11 cellular contexts compared by ENCODE assay signal in genomic region chr3:14532691-14533456, GRCh38. TPM values are rescaled to one million over a fixed set of nuclear protein-coding genes. Genes with fewer than 3 reads are reported as not detected.
DNase-seq lines count a peak whose midpoint lies in the region; FAIRE-seq and TF ChIP-seq lines count a peak whose summit lies in the region.
"Had no signal": no experiment of that assay in that cellular context is flagged by ENCODE, and none has a peak within 500 bp of the region (broad histone marks: within the 10 kb centered on the region; RNA-seq: fewer than 3 reads in every experiment).

No MANE protein-coding gene starts in this region.

- CTCF ChIA-PET in GM10248 (lab: Yijun Ruan, JAX), result interaction anchor here (0.9 kb wide), 1 partner anchor 24 kb away, joined by 3 read pairs; no protein-coding TSS in a partner anchor

- H3K79me2 ChIP-seq in neural progenitor cell (ENCODE audit: low read depth), result no peaks in the 10 kb centered on the region

- H3K4me1 ChIP-seq in esophagus squamous epithelium (peaks cover 5 to 41% (median 11%) of the 10 kb centered on the region in 3 donors), neural progenitor cell (peaks cover 16% of the 10 kb centered on the region), ascending aorta (no peaks in the 10 kb centered on the region)

- 44 to 51% methylated on average over 13 to 20 of the region's 20 CpGs for WGBS in esophagus squamous epithelium, 2 donors

- no peak overlapping the region for H3K27ac Mint-ChIP-seq in neural progenitor cell
- H3K27ac Mint-ChIP-seq: memory B cell had no signal

- FAIRE-seq in H54 (lab: Jason Lieb, UNC), result peak; percentile 90

- H3K27me3 ChIP-seq in esophagus squamous epithelium (no peaks in the 10 kb centered on the region), neural progenitor cell (peaks cover 18% of the 10 kb centered on the region), ascending aorta (no peaks in the 10 kb centered on the region)

- H3K9me3 ChIP-seq in esophagus squamous epithelium, result no peaks in the 10 kb centered on the region
- H3K9me3 ChIP-seq in neural progenitor cell (ENCODE audit: low read depth), result no peaks in the 10 kb centered on the region
- no peaks in the 10 kb centered on the region for H3K9me3 ChIP-seq in ascending aorta

- H3K27ac ChIP-seq in esophagus squamous epithelium (peak overlapping the region; percentile 21 to 56 (median 32)), neural progenitor cell (no peak overlapping the region), ascending aorta (no peak overlapping the region)

- H3K4me1 Mint-ChIP-seq in neural progenitor cell, result peaks cover 32% of the 10 kb centered on the region
- H3K4me1 Mint-ChIP-seq: memory B cell had no signal

- H3K4me3 Mint-ChIP-seq in neural progenitor cell, result no peak overlapping the region
- H3K4me3 Mint-ChIP-seq: memory B cell had no signal

- H3K36me3 Mint-ChIP-seq in neural progenitor cell, result no peaks in the 10 kb centered on the region
- H3K36me3 Mint-ChIP-seq: memory B cell had no signal

- no peak overlapping the region for H2AFZ ChIP-seq in neural progenitor cell (replicated peaks)

- no peak for TF ChIP-seq CTCF in esophagus squamous epithelium (IDR thresholded peaks at IDR 0.05)
- no peak for TF ChIP-seq CTCF in neural progenitor cell (IDR thresholded peaks at IDR 0.05)
- no peak for TF ChIP-seq CTCF in ascending aorta (IDR thresholded peaks at IDR 0.05)
- no peak for TF ChIP-seq CTCF in GM10248 (IDR thresholded peaks at IDR 0.05; ENCODE audit: control extremely low read depth, extremely low read depth, low read depth, missing control alignments)

- DNase-seq in H54 (ENCODE audit: insufficient read length, low spot score) (peak; percentile 82), NCI-H82 (lab: John Stamatoyannopoulos, UW) (peak; percentile 97), esophagus squamous epithelium (lab: John Stamatoyannopoulos, UW) (no peak), neural progenitor cell (ENCODE audit: low spot score) (peak; percentile 52), GM19240 (ENCODE audit: insufficient read length, low spot score) (no peak), ascending aorta (ENCODE audit: low spot score in 2 of 2) (no peak), GM10248 (ENCODE audit: extremely low spot score) (no peak), anterior cingulate cortex (lab: John Stamatoyannopoulos, UW) (no peak)
- DNase-seq: activated CD4-positive, alpha-beta T cell treated with anti-CD3 and anti-CD28 coated beads, Interleukin-2, amount 50 U/mL, for 48 hours; cortex of kidney had no signal

- peaks cover 21% of the 10 kb centered on the region for H3F3A ChIP-seq in neural progenitor cell (ENCODE audit: low read depth)

- POLR2A ChIA-PET in GM10248 (lab: Yijun Ruan, JAX), result no interaction called here

- peaks cover 4% of the 10 kb centered on the region for H3K9me3 Mint-ChIP-seq in neural progenitor cell

- peaks cover 3% of the 10 kb centered on the region for H3K27me3 Mint-ChIP-seq in neural progenitor cell (ENCODE audit: insufficient read depth, low read depth)

- intact Hi-C loops in esophagus squamous epithelium (cut with DNase I), result no loop called here
- intact Hi-C loops in ascending aorta (cut with DNase I), result no loop called here

- H4K20me1 ChIP-seq in neural progenitor cell (ENCODE audit: low read depth), result no peaks in the 10 kb centered on the region

- no peaks in the 10 kb centered on the region for H3K36me3 ChIP-seq in esophagus squamous epithelium
- H3K36me3 ChIP-seq in neural progenitor cell, result peaks cover 2% of the 10 kb centered on the region
- H3K36me3 ChIP-seq in ascending aorta, result no peaks in the 10 kb centered on the region

- H3K9ac ChIP-seq in neural progenitor cell, result no peak overlapping the region

- TF ChIP-seq POLR2A in H54 (IDR thresholded peaks at IDR 0.05; ENCODE audit: low read depth, low read length) (no peak), esophagus squamous epithelium (IDR thresholded peaks at IDR 0.05) (no peak)

- H3K4me2 ChIP-seq in neural progenitor cell, result no peak overlapping the region

- H3K4me3 ChIP-seq in esophagus squamous epithelium, result no peak overlapping the region
- H3K4me3 ChIP-seq in neural progenitor cell, result no peak overlapping the region
- no peak overlapping the region for H3K4me3 ChIP-seq in ascending aorta

RNA-seq across cellular contexts. Expression of gene GRIP2, which starts 7.3 kb away (rescaled TPM):
- total RNA-seq in esophagus squamous epithelium (1 to 10 TPM in 1 of 4 donors, under 1 TPM in 3; 0.23 to 2.9 (median 0.53) TPM), neural progenitor cell (ENCODE audit: low replicate concordance) (0.25 TPM in 1 of 2 replicates, not detected in the other), ascending aorta (0.21 TPM)

Comparison
In these comparisons a context has a peak if more than half of its experiments do, and no peak if none do; other contexts are left out.
1. DNase-seq: peak in H54 (single experiment), NCI-H82 (single experiment) and neural progenitor cell (single experiment); none in esophagus squamous epithelium (single experiment), GM19240 (single experiment), ascending aorta (0 of 2), GM10248 (single experiment) and anterior cingulate cortex (0 of 58).
2. H3K27ac ChIP-seq: peak in esophagus squamous epithelium (4 of 4); none in neural progenitor cell (single experiment) and ascending aorta (0 of 2).